Comparison of ENCODE assay signal across 27 cellular contexts in genomic region chr2:102289129-102289528, GRCh38. TPM values are rescaled to one million over a fixed set of nuclear protein-coding genes. Genes with fewer than 3 reads are reported as not detected.
DNase-seq lines count a peak whose midpoint lies in the region; ATAC-seq, FAIRE-seq and TF ChIP-seq lines count a peak whose summit lies in the region.
"Had no signal": no experiment of that assay in that cellular context is flagged by ENCODE, and none has a peak within 500 bp of the region (broad histone marks: within the 10 kb centered on the region; RNA-seq: fewer than 3 reads in every experiment).

No MANE protein-coding gene starts in this region.

- dilution Hi-C loops in endothelial cell of umbilical vein (cut with MboI; ENCODE audit: extremely low pct_ligation_motif_present, low sequenced_read_pairs), result no loop called here

- no peak for ATAC-seq in PC-3
- ATAC-seq in GM21447 (IDR thresholded peaks at IDR 0.05; ENCODE audit: unreplicated experiment), result no peak
- ATAC-seq: GM23338 had no signal

- no peak overlapping the region for H3K27ac ChIP-seq in PC-3 (ENCODE audit: low read length)
- no peak overlapping the region for H3K27ac ChIP-seq in endothelial cell of umbilical vein (ENCODE audit: insufficient read depth, low read depth, low read length)
- H3K27ac ChIP-seq: RWPE1 had no signal

- H3K9me2 ChIP-seq in PC-3 (replicated peaks; ENCODE audit: low read length), result no peaks in the 10 kb centered on the region

- TF ChIP-seq POLR2A in endothelial cell of umbilical vein (IDR thresholded peaks at IDR 0.05; ENCODE audit: low read depth, low read length), result no peak

- no peak overlapping the region for H3K4me2 ChIP-seq in PC-3 (ENCODE audit: low read length)
- no peak overlapping the region for H3K4me2 ChIP-seq in endothelial cell of umbilical vein (ENCODE audit: insufficient read depth, low read length)
- H3K4me2 ChIP-seq: GM23338 had no signal

- FAIRE-seq in endothelial cell of umbilical vein (lab: Jason Lieb, UNC), result peak; percentile 46
- FAIRE-seq: GM18507, HTR-8/SVneo had no signal

- no peaks in the 10 kb centered on the region for H3K9me3 ChIP-seq in PC-3 (ENCODE audit: low read length)
- no peaks in the 10 kb centered on the region for H3K9me3 ChIP-seq in endothelial cell of umbilical vein (replicated peaks; ENCODE audit: control insufficient read depth, insufficient read depth, low read length)

- intact Hi-C loops in PC-3 (cut with micrococcal nuclease) (no loop called here), endothelial cell of umbilical vein (cut with micrococcal nuclease) (no loop called here)

- H4K20me1 ChIP-seq in PC-3 (ENCODE audit: low read length) (no peaks in the 10 kb centered on the region), endothelial cell of umbilical vein (replicated peaks; ENCODE audit: control insufficient read depth, extremely low read depth, insufficient read depth, low read length) (no peaks in the 10 kb centered on the region)

- TF ChIP-seq CTCF in PC-3 (conservative IDR thresholded peaks at IDR 0.05; ENCODE audit: low read depth, low read length) (no peak), endothelial cell of umbilical vein (IDR thresholded peaks at IDR 0.05; ENCODE audit: extremely low read depth in 1 of 2, insufficient read depth in 1 of 2, low read depth in 1 of 2, low read length in 2 of 2) (no peak)

- no TSS peak for BruUV-seq in PC-3 (replicated peaks; lab: Mats Ljungman, UMichigan)
- no TSS peak for BruUV-seq in endothelial cell of umbilical vein (replicated peaks; lab: Mats Ljungman, UMichigan)

- H3K4me3 ChIP-seq in PC-3 (ENCODE audit: low read length), result no peak overlapping the region
- no peak overlapping the region for H3K4me3 ChIP-seq in endothelial cell of umbilical vein (replicated peaks in 1 of 3; ENCODE audit: insufficient read depth in 1 of 3, low read depth in 1 of 3, low read length in 3 of 3)
- H3K4me3 ChIP-seq: GM23338 had no signal

- H3K9ac ChIP-seq in PC-3 (ENCODE audit: low read length) (no peak overlapping the region), endothelial cell of umbilical vein (replicated peaks; ENCODE audit: extremely low read depth, insufficient read depth, low read length) (no peak overlapping the region)

- no peaks in the 10 kb centered on the region for H3K79me2 ChIP-seq in PC-3 (ENCODE audit: low read length)
- no peaks in the 10 kb centered on the region for H3K79me2 ChIP-seq in endothelial cell of umbilical vein (ENCODE audit: control insufficient read depth, insufficient read depth, low read length)

- POLR2A ChIA-PET in PC-3 (lab: Charles Lee; ENCODE audit: unreplicated experiment) (no interaction called here), endothelial cell of umbilical vein (lab: Charles Lee) (no interaction called here)

- no peaks in the 10 kb centered on the region for H3F3A ChIP-seq in PC-3 (ENCODE audit: low read length, unreplicated experiment)

- peaks cover 23% of the 10 kb centered on the region for H3K4me1 ChIP-seq in PC-3 (ENCODE audit: insufficient read depth, low read length)
- no peaks in the 10 kb centered on the region for H3K4me1 ChIP-seq in endothelial cell of umbilical vein (ENCODE audit: control insufficient read depth, extremely low read depth, insufficient read depth, low read length)

- H3K27me3 ChIP-seq in PC-3 (ENCODE audit: low read length), result no peaks in the 10 kb centered on the region
- H3K27me3 ChIP-seq in endothelial cell of umbilical vein (ENCODE audit: control insufficient read depth in 2 of 2, insufficient read depth in 2 of 2, low read length in 2 of 2), result no peaks in the 10 kb centered on the region

- DNase-seq in HCEC 1CT (peak; percentile 28), PC-3 (peak; percentile 23), endothelial cell of umbilical vein (ENCODE audit: low read depth, low spot score) (no peak), myocyte (ENCODE audit: low read depth) (peak; percentile 20), occipital lobe (lab: John Stamatoyannopoulos, UW) (no peak)
- DNase-seq in activated naive CD4-positive, alpha-beta T cell (lab: John Stamatoyannopoulos, UW), result no peak
- DNase-seq: C1 segment of cervical spinal cord; CD4-positive, alpha-beta memory T cell; COR-L47; DND-41; H9; HFFc6; KG1; MM.1S; NCI-H2029; NCI-H446 treated with DMSO at 0.1 percent for 48 hours; NCI-H526; NCI-H82; NK-92 treated with Interleukin-12 subunit alpha and Interleukin-12 subunit beta, amount 100 ng/mL, for 24 hours; SHP77 had no signal

- no peak overlapping the region for H2AFZ ChIP-seq in PC-3 (ENCODE audit: low read length)
- H2AFZ ChIP-seq in endothelial cell of umbilical vein (ENCODE audit: low read depth, low read length), result no peak overlapping the region
- H2AFZ ChIP-seq: GM23338 had no signal

- CTCF ChIA-PET in PC-3 (lab: Charles Lee), result interaction anchor here (0.6 kb wide), 1 partner anchor 13 kb away, joined by 3 read pairs; no protein-coding TSS in a partner anchor
- CTCF ChIA-PET in endothelial cell of umbilical vein (lab: Charles Lee), result interaction anchor here (1.5 kb wide), 1 partner anchor 15 kb away, joined by 4 read pairs; no protein-coding TSS in a partner anchor

- H3K36me3 ChIP-seq in PC-3 (ENCODE audit: low read depth, low read length) (no peaks in the 10 kb centered on the region), endothelial cell of umbilical vein (ENCODE audit: control insufficient read depth in 2 of 2, extremely low read depth in 1 of 2, insufficient read depth in 2 of 2, low read length in 2 of 2) (no peaks in the 10 kb centered on the region)

- H3K9me1 ChIP-seq in endothelial cell of umbilical vein (replicated peaks; ENCODE audit: control insufficient read depth, extremely low read depth, insufficient read depth, low read length), result no peaks in the 10 kb centered on the region

TF ChIP-seq in endothelial cell of umbilical vein, 7 proteins besides CTCF, POLR2A, EP300 and RAD21:
- TF ChIP-seq MAX (IDR thresholded peaks at IDR 0.05; ENCODE audit: insufficient read depth, insufficient read length) (no peak), POLR2AphosphoS5 (IDR thresholded peaks at IDR 0.05; ENCODE audit: insufficient read depth, low read depth, low read length) (no peak), EZH2 (IDR thresholded peaks at IDR 0.05; ENCODE audit: borderline replicate concordance, low read depth, low read length, severe bottlenecking) (no peak), JUN (IDR thresholded peaks at IDR 0.05; ENCODE audit: borderline replicate concordance, insufficient read depth, insufficient read length, low read depth) (no peak), MYC (IDR thresholded peaks at IDR 0.05; ENCODE audit: low read depth, low read length) (no peak), FOS (IDR thresholded peaks at IDR 0.05; ENCODE audit: borderline replicate concordance, insufficient read depth, low read length) (no peak), GATA2 (IDR thresholded peaks at IDR 0.05; ENCODE audit: insufficient read depth, insufficient read length, low read depth, low read length) (no peak)

RNA-seq across cellular contexts. Expression of gene IL1RL1, which starts 22.2 kb away (rescaled TPM):
- total RNA-seq in PC-3 (2014; rRNA removed), result 4.9 and 5.7 TPM in 2 replicates
- total RNA-seq in endothelial cell of umbilical vein, result 44.0 and 55.1 TPM in 2 replicates
- polyA plus RNA-seq in endothelial cell of umbilical vein, result 27.9 and 32.2 TPM in 2 replicates
- 40.5 and 47.5 TPM in 2 replicates for polyA plus RNA-seq in endothelial cell of umbilical vein (2011; cell fraction: cytosol; rRNA removed)
- 145 and 226 TPM in 2 replicates for polyA plus RNA-seq in endothelial cell of umbilical vein (2011; cell fraction: nucleus; rRNA removed)
- 465 and 806 TPM in 2 replicates for polyA plus RNA-seq in endothelial cell of umbilical vein (2012)
- polyA minus RNA-seq in endothelial cell of umbilical vein, result 62.5 and 92.4 TPM in 2 replicates
- 0.31 TPM for polyA minus RNA-seq in endothelial cell of umbilical vein (2011; cell fraction: cytosol; rRNA and poly(A)+ RNA removed)
- polyA minus RNA-seq in endothelial cell of umbilical vein (2011; cell fraction: nucleus; rRNA and poly(A)+ RNA removed), result 98.2 and 183 TPM in 2 replicates
- not detected in 2 replicates for total RNA-seq in myocyte
- polyA plus RNA-seq in myocyte (2012), result 0.08 TPM
- not detected for total RNA-seq in occipital lobe
- total RNA-seq: A673, GM23338, H9, HFFc6, SK-MEL-5 had no signal
- polyA plus RNA-seq: GM23338 had no signal

Comparison
In these comparisons a context has a peak if more than half of its experiments do, and no peak if none do; other contexts are left out.
1. DNase-seq: peak in HCEC 1CT (single experiment), PC-3 (single experiment) and myocyte (single experiment); none in endothelial cell of umbilical vein (single experiment), activated naive CD4-positive, alpha-beta T cell (0 of 4) and occipital lobe (single experiment).